8 cellular contexts compared by ENCODE assay signal in genomic region chr10:100986952-100987684, GRCh38. TPM values are rescaled to one million over a fixed set of nuclear protein-coding genes. Genes with fewer than 3 reads are reported as not detected.
DNase-seq lines count a peak whose midpoint lies in the region; ATAC-seq and TF ChIP-seq lines count a peak whose summit lies in the region.

TSS of gene MRPL43 (minus strand) at chr10:100987497. CDS start at chr10:100987443, 54 bp downstream.
TSS of gene TWNK (plus strand) at chr10:100987543. CDS start at chr10:100988211, 668 bp downstream.

- H3K36me3 ChIP-seq in HCT116 (ENCODE audit: control insufficient read depth in 1 of 2, insufficient read depth in 2 of 2, low read length in 2 of 2) (peaks cover 27 to 32% of the 10 kb centered on the region in 2 experiments), trophoblast cell (ENCODE audit: control insufficient read depth in 1 of 2, insufficient read depth in 2 of 2, low read length in 2 of 2) (peaks cover 31 to 43% of the 10 kb centered on the region in 2 experiments), transverse colon (peaks cover 0 to 4% (median 1%) of the 10 kb centered on the region in 4 donors)

- no peaks in the 10 kb centered on the region for H3K9me3 ChIP-seq in HCT116 (ENCODE audit: control insufficient read depth in 1 of 2, insufficient read depth in 1 of 2, low read depth in 1 of 2, low read length in 2 of 2)
- no peaks in the 10 kb centered on the region for H3K9me3 ChIP-seq in trophoblast cell (ENCODE audit: insufficient read depth, low read depth, low read length)
- no peaks in the 10 kb centered on the region for H3K9me3 ChIP-seq in transverse colon

- TF ChIP-seq EP300 in transverse colon (IDR thresholded peaks at IDR 0.05; ENCODE audit: low read depth): no peak

- in situ Hi-C loops in transverse colon (cut with MboI; ENCODE audit: low pct_ligation_motif_present in 1 of 4, low pct_unique_long_range_greater_than_20kb in 1 of 4, low sequenced_read_pairs in 3 of 4): no loop called here

- intact Hi-C loops in HCT116 (cut with micrococcal nuclease) (no loop called here), cardiac septum (cut with DNase I) (loop anchor here (5.0 kb wide), 1 partner anchor 75 kb away; the partner anchor contains the start of gene SLF2), transverse colon (cut with DNase I; ENCODE audit: low total_unique reads) (no loop called here)

- peak within 1 kb of the TSS; percentile 100 for H4K8ac ChIP-seq in trophoblast cell (ENCODE audit: low read depth, low read length)

- H2AK5ac ChIP-seq in trophoblast cell (ENCODE audit: low read length): peak within 1 kb of the TSS; percentile 6

- H3K79me1 ChIP-seq in trophoblast cell (ENCODE audit: low read length): peaks cover 5% of the 10 kb centered on the region

- H3K14ac ChIP-seq in trophoblast cell (ENCODE audit: low read length): peak within 1 kb of the TSS; percentile 95

- H3K4me1 ChIP-seq in HCT116 (ENCODE audit: control insufficient read depth in 1 of 2, insufficient read depth in 2 of 2, low read length in 2 of 2): peaks cover 10 to 28% of the 10 kb centered on the region in 2 experiments; a peak in 3 of 4 replicates
- H3K4me1 ChIP-seq in trophoblast cell (ENCODE audit: control insufficient read depth in 1 of 2, insufficient read depth in 2 of 2, low read length in 2 of 2): peaks cover 9 to 10% of the 10 kb centered on the region in 2 experiments
- peaks cover 17 to 27% (median 22%) of the 10 kb centered on the region in 4 donors for H3K4me1 ChIP-seq in transverse colon

- H3K4me3 ChIP-seq in HCT116 (replicated peaks in 1 of 2; ENCODE audit: low read depth in 1 of 2, low read length in 2 of 2): peak within 1 kb of the TSS; percentile 82 to 96
- peak within 1 kb of the TSS; percentile 99 for H3K4me3 ChIP-seq in trophoblast cell (ENCODE audit: low read depth, low read length)
- H3K4me3 ChIP-seq in transverse colon: peak within 1 kb of the TSS; percentile 63 to 92 (median 78)

- peak; percentile 92 for DNase-seq in GM10248 (ENCODE audit: extremely low spot score)
- DNase-seq in HCT116 (ENCODE audit: low read depth, low spot score): peak; percentile 68
- peak; percentile 90 for DNase-seq in NAMALWA (ENCODE audit: low spot score)
- peak; percentile 67 to 88 (median 82) for DNase-seq in T-cell
- peak; percentile 88 for DNase-seq in activated naive CD8-positive, alpha-beta T cell treated with anti-CD3 and anti-CD28 coated beads, Interleukin-2, amount 50 U/mL, for 24 hours
- peak; percentile 94 for DNase-seq in cardiac septum (ENCODE audit: low spot score)
- DNase-seq in trophoblast cell: peak; percentile 80 to 85
- DNase-seq in transverse colon: peak; percentile 88

- peak within 1 kb of the TSS; percentile 85 for H2BK5ac ChIP-seq in trophoblast cell (ENCODE audit: low read depth, low read length, poor library complexity)

- H3K79me2 ChIP-seq in HCT116 (ENCODE audit: insufficient read depth, low read length) (peaks cover 62% of the 10 kb centered on the region), trophoblast cell (ENCODE audit: control insufficient read depth, insufficient read depth, low read length, poor library complexity) (peaks cover 6% of the 10 kb centered on the region)

- POLR2A ChIA-PET in GM10248 (lab: Yijun Ruan, JAX) (no interaction called here), HCT116 (lab: Charles Lee) (interaction anchor here (1.0 to 1.6 kb wide), 2 partner anchors 11 to 27 kb away, joined by 3 to 6 read pairs; no protein-coding TSS in a partner anchor), T-cell (lab: Charles Lee) (interaction anchor here in 1 of 2 donors (0.6 kb wide), 1 partner anchor 808 kb away, joined by 4 read pairs; no protein-coding TSS in a partner anchor)

- RAD21 ChIA-PET in HCT116 (lab: Charles Lee; ENCODE audit: low non-redundant PET in 1 of 2, low total read pairs in 2 of 2, uncharacterized antibody in 2 of 2, unreplicated experiment in 2 of 2): no interaction called here

- H4K20me1 ChIP-seq in HCT116 (ENCODE audit: insufficient read depth): no peaks in the 10 kb centered on the region; the same call in 1 of the 2 replicates

- H4K91ac ChIP-seq in trophoblast cell (ENCODE audit: low read depth, low read length): peak within 1 kb of the TSS; percentile 96

- TF ChIP-seq RAD21 in HCT116 (IDR thresholded peaks at IDR 0.05; ENCODE audit: low read depth): no peak

- H3K4me3 Mint-ChIP-seq in T-cell: peak within 1 kb of the TSS; percentile 89 to 99 (median 93)
- H3K4me3 Mint-ChIP-seq in activated naive CD8-positive, alpha-beta T cell treated with anti-CD3 and anti-CD28 coated beads, Interleukin-2, amount 50 U/mL, for 24 hours: peak within 1 kb of the TSS; percentile 98

- peak within 1 kb of the TSS; percentile 84 for H3K27ac ChIP-seq in HCT116 (ENCODE audit: low read depth, low read length)
- peak within 1 kb of the TSS; percentile 77 for H3K27ac ChIP-seq in trophoblast cell (ENCODE audit: low read depth, low read length)
- peak within 1 kb of the TSS; percentile 77 to 90 (median 86) for H3K27ac ChIP-seq in transverse colon

- peak within 1 kb of the TSS; percentile 86 for H2BK120ac ChIP-seq in trophoblast cell (ENCODE audit: insufficient read depth, low read length, poor library complexity)

- H3K36me3 Mint-ChIP-seq in T-cell: peaks cover 44% of the 10 kb centered on the region
- H3K36me3 Mint-ChIP-seq in activated naive CD8-positive, alpha-beta T cell treated with anti-CD3 and anti-CD28 coated beads, Interleukin-2, amount 50 U/mL, for 24 hours (ENCODE audit: low read depth): peaks cover 31% of the 10 kb centered on the region

- H3K4me1 Mint-ChIP-seq in T-cell: peaks cover 38 to 50% (median 44%) of the 10 kb centered on the region in 3 donors
- H3K4me1 Mint-ChIP-seq in activated naive CD8-positive, alpha-beta T cell treated with anti-CD3 and anti-CD28 coated beads, Interleukin-2, amount 50 U/mL, for 24 hours: peaks cover 44% of the 10 kb centered on the region

- H3K4ac ChIP-seq in trophoblast cell (ENCODE audit: low read depth, low read length): peak within 1 kb of the TSS; percentile 92

- BruUV-seq in HCT116 (replicated peaks; lab: Mats Ljungman, UMichigan): no TSS peak

- H3K9ac ChIP-seq in HCT116 (ENCODE audit: low read length): peak within 1 kb of the TSS; percentile 96
- H3K9ac ChIP-seq in trophoblast cell (ENCODE audit: low read length): peak within 1 kb of the TSS; percentile 97

- peak within 1 kb of the TSS; percentile 96 for H3K4me2 ChIP-seq in HCT116 (ENCODE audit: low read length)
- H3K4me2 ChIP-seq in trophoblast cell (ENCODE audit: low read length): peak within 1 kb of the TSS; percentile 82

- H3K18ac ChIP-seq in trophoblast cell (ENCODE audit: low read length): peak within 1 kb of the TSS; percentile 96

- TF ChIP-seq CTCF in GM10248 (IDR thresholded peaks at IDR 0.05; ENCODE audit: control extremely low read depth, extremely low read depth, low read depth, missing control alignments) (no peak), HCT116 (IDR thresholded peaks at IDR 0.05 in 2 of 3, conservative IDR thresholded peaks at IDR 0.05 in 1 of 3; ENCODE audit: borderline replicate concordance in 1 of 3, insufficient read depth in 1 of 3, low read depth in 2 of 3, low read length in 2 of 3) (no peak), transverse colon (IDR thresholded peaks at IDR 0.05) (no peak)

- peak within 1 kb of the TSS; percentile 86 to 96 for H3K27ac Mint-ChIP-seq in T-cell
- peak within 1 kb of the TSS; percentile 96 for H3K27ac Mint-ChIP-seq in activated naive CD8-positive, alpha-beta T cell treated with anti-CD3 and anti-CD28 coated beads, Interleukin-2, amount 50 U/mL, for 24 hours

- no peaks in the 10 kb centered on the region for H3K9me2 ChIP-seq in HCT116 (ENCODE audit: insufficient read depth)

- peak; percentile 85 for TF ChIP-seq POLR2A in HCT116 (IDR thresholded peaks at IDR 0.05; ENCODE audit: borderline replicate concordance, extremely low read depth, insufficient read depth, insufficient read length)
- peak; percentile 63 for TF ChIP-seq POLR2A in transverse colon (IDR thresholded peaks at IDR 0.05)

- no peaks in the 10 kb centered on the region for H3K9me3 Mint-ChIP-seq in T-cell
- no peaks in the 10 kb centered on the region for H3K9me3 Mint-ChIP-seq in activated naive CD8-positive, alpha-beta T cell treated with anti-CD3 and anti-CD28 coated beads, Interleukin-2, amount 50 U/mL, for 24 hours

- H2BK12ac ChIP-seq in trophoblast cell (ENCODE audit: low read length): no peak within 1 kb of the TSS

- H3K27me3 ChIP-seq in HCT116 (ENCODE audit: insufficient read depth, low read length) (no peaks in the 10 kb centered on the region), trophoblast cell (ENCODE audit: insufficient read depth, low read length) (no peaks in the 10 kb centered on the region), transverse colon (no peaks in the 10 kb centered on the region)

- no CpG with 5 or more reads among the region's 75 CpGs for WGBS in trophoblast cell (ENCODE audit: extremely low coverage, insufficient coverage, insufficient read length)
- WGBS in transverse colon (ENCODE audit: low coverage in 1 of 2), 2 donors: 0 to 1% methylated on average over 1 to 65 of the region's 75 CpGs

- peak within 1 kb of the TSS; percentile 41 for H2AFZ ChIP-seq in HCT116 (ENCODE audit: low read depth, low read length, poor library complexity, severe bottlenecking)
- peak within 1 kb of the TSS; percentile 96 for H2AFZ ChIP-seq in trophoblast cell (ENCODE audit: insufficient read depth, low read length, poor library complexity)

- no peak within 1 kb of the TSS for H3K23ac ChIP-seq in trophoblast cell (ENCODE audit: low read length)

- peak within 1 kb of the TSS; percentile 96 for H4K12ac ChIP-seq in trophoblast cell (ENCODE audit: low read depth, low read length)

- ATAC-seq in HCT116 (peak; percentile 86), T-cell (replicated peaks in 1 of 4) (peak; percentile 94 to 97 (median 96))
- peak; percentile 93 for ATAC-seq in activated naive CD8-positive, alpha-beta T cell treated with anti-CD3 and anti-CD28 coated beads, Interleukin-2, amount 50 U/mL, for 24 hours

- CTCF ChIA-PET in GM10248 (lab: Yijun Ruan, JAX) (interaction anchor here (1.2 to 11.3 kb wide), 5 partner anchors 10 to 63 kb away, joined by 3 to 94 read pairs (median 3); partner anchors contain the start of gene LZTS2), HCT116 (lab: Charles Lee) (interaction anchor here (0.6 to 1.5 kb wide), 2 partner anchors 10 to 11 kb away, joined by 3 to 6 read pairs; no protein-coding TSS in a partner anchor), T-cell (lab: Charles Lee) (interaction anchor here (0.9 to 3.3 kb wide), 4 partner anchors 10 to 44 kb away, joined by 3 to 11 read pairs (median 4); partner anchors contain the start of genes PDZD7 (in 1 of the 2) and SFXN3 (in 1 of the 2))

- no peaks in the 10 kb centered on the region for H3K27me3 Mint-ChIP-seq in T-cell
- H3K27me3 Mint-ChIP-seq in activated naive CD8-positive, alpha-beta T cell treated with anti-CD3 and anti-CD28 coated beads, Interleukin-2, amount 50 U/mL, for 24 hours: no peaks in the 10 kb centered on the region

RNA-seq across cellular contexts. Expression of gene MRPL43, which starts in this region (rescaled TPM):
- 136 TPM for total RNA-seq in HCT116 (2021; ENCODE audit: unreplicated experiment)
- 153 and 159 TPM in 2 replicates for polyA plus RNA-seq in HCT116 (2012)
- total RNA-seq in T-cell: 10 to 100 TPM; 36.2 to 67.6 (median 60.4) TPM
- 51.7 TPM for total RNA-seq in cardiac septum
- 65.6 and 67.6 TPM in 2 replicates for polyA plus RNA-seq in trophoblast cell (2013)
- 100 to 1,000 TPM in 1 of 4 donors, 10 to 100 TPM in 3; 32.5 to 104 (median 77.1) TPM for total RNA-seq in transverse colon

RNA-seq across cellular contexts. Expression of gene TWNK, which starts in this region (rescaled TPM):
- total RNA-seq in HCT116 (2021; ENCODE audit: unreplicated experiment) (42.1 TPM), T-cell (10 to 100 TPM in 3 of 5 donors, 1 to 10 TPM in 2; 5.3 to 20.2 (median 16.9) TPM), cardiac septum (5.2 TPM), transverse colon (10 to 100 TPM in 1 of 4 donors, 1 to 10 TPM in 3; 1.1 to 12.7 (median 3.3) TPM)
- polyA plus RNA-seq in HCT116 (2012): 39.7 and 42.4 TPM in 2 replicates
- 5.5 TPM in 2 replicates for polyA plus RNA-seq in trophoblast cell (2013)

Comparison
In these comparisons a context has a peak if more than half of its experiments do, and no peak if none do; other contexts are left out.
1. Peak in every context shown above with its lines: DNase-seq, ATAC-seq, H3K4me3 ChIP-seq and H3K27ac ChIP-seq.